Comparison of ENCODE assay signal across 8 cellular contexts in the genomic region with DNA sequence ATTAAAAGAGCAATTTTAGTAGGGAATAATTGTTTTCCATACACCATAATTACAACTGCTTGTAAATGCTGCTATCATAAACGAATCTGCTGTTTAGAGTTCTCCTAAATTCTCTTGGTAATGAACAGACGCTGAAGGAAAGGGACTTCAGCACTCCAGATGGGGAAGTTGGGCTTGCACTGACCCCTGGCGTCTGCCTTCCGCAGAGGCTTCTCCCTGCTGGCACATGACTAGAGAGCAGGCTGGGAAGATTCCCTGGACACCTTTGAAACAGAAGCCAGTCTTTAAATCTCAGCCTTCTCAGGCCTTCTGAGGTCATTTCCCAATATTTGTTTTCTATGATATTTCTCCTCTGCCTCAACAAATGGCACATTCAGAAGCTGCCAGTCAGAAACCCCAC.
DNase-seq lines count a peak whose midpoint lies in the region; ATAC-seq, FAIRE-seq and TF ChIP-seq lines count a peak whose summit lies in the region.

No MANE protein-coding gene starts in this region.

- POLR2A ChIA-PET in RWPE1 (lab: Yijun Ruan, JAX; ENCODE audit: low non-redundant PET) (no interaction called here), endothelial cell of umbilical vein (lab: Charles Lee) (no interaction called here)

- H3K4me3 ChIP-seq in AG10803 (ENCODE audit: low read length) (no peak overlapping the region), endothelial cell of umbilical vein (replicated peaks in 1 of 3; ENCODE audit: insufficient read depth in 1 of 3, low read depth in 1 of 3, low read length in 3 of 3) (no peak overlapping the region)

- FAIRE-seq in H54 (lab: Jason Lieb, UNC) (no peak), endothelial cell of umbilical vein (lab: Jason Lieb, UNC) (peak; percentile 71)

- peak; percentile 85 for TF ChIP-seq CTCF in AG10803 (conservative IDR thresholded peaks at IDR 0.05; ENCODE audit: low read length)
- TF ChIP-seq CTCF in RWPE1 (conservative IDR thresholded peaks at IDR 0.05; ENCODE audit: low read depth) = peak; percentile 54
- peak; percentile 51 to 75 for TF ChIP-seq CTCF in endothelial cell of umbilical vein (IDR thresholded peaks at IDR 0.05; ENCODE audit: extremely low read depth in 1 of 2, insufficient read depth in 1 of 2, low read depth in 1 of 2, low read length in 2 of 2)
- TF ChIP-seq CTCF in mesothelial cell of epicardium (IDR thresholded peaks at IDR 0.05; ENCODE audit: unreplicated experiment) = peak; percentile 63

- no peaks in the 10 kb centered on the region for H3K27me3 ChIP-seq in endothelial cell of umbilical vein (ENCODE audit: control insufficient read depth in 2 of 2, insufficient read depth in 2 of 2, low read length in 2 of 2)

- H3K27ac Mint-ChIP-seq in mesothelial cell of epicardium = no peak overlapping the region

- peaks cover 5% of the 10 kb centered on the region for H3K9me3 Mint-ChIP-seq in mesothelial cell of epicardium

- DNase-seq in AG10803 (ENCODE audit: low read depth) = peak; percentile 67
- DNase-seq in H54 (ENCODE audit: insufficient read length, low spot score) = peak; percentile 15
- DNase-seq in RWPE1 (ENCODE audit: low spot score) = peak; percentile 24
- DNase-seq in endothelial cell of umbilical vein (ENCODE audit: low read depth, low spot score) = peak; percentile 47
- DNase-seq in mesothelial cell of epicardium (ENCODE audit: low spot score in 2 of 2, unreplicated experiment in 2 of 2) = peak; percentile 54 to 78

- H3K36me3 ChIP-seq in endothelial cell of umbilical vein (ENCODE audit: control insufficient read depth in 2 of 2, extremely low read depth in 1 of 2, insufficient read depth in 2 of 2, low read length in 2 of 2) = no peaks in the 10 kb centered on the region

- H3K9ac ChIP-seq in endothelial cell of umbilical vein (replicated peaks; ENCODE audit: extremely low read depth, insufficient read depth, low read length) = no peak overlapping the region

- H3K36me3 Mint-ChIP-seq in mesothelial cell of epicardium = no peaks in the 10 kb centered on the region

- H3K4me1 ChIP-seq in endothelial cell of umbilical vein (ENCODE audit: control insufficient read depth, extremely low read depth, insufficient read depth, low read length) = no peaks in the 10 kb centered on the region

- TF ChIP-seq POLR2A in H54 (IDR thresholded peaks at IDR 0.05; ENCODE audit: low read depth, low read length) (no peak), endothelial cell of umbilical vein (IDR thresholded peaks at IDR 0.05; ENCODE audit: low read depth, low read length) (no peak)

- H3K4me2 ChIP-seq in endothelial cell of umbilical vein (ENCODE audit: insufficient read depth, low read length) = no peak overlapping the region

- H3K9me3 ChIP-seq in endothelial cell of umbilical vein (replicated peaks; ENCODE audit: control insufficient read depth, insufficient read depth, low read length) = no peaks in the 10 kb centered on the region

- CTCF ChIA-PET in RWPE1 (lab: Yijun Ruan, JAX) = no interaction called here
- CTCF ChIA-PET in endothelial cell of umbilical vein (lab: Charles Lee) = no interaction called here

- ATAC-seq in GM21381 (IDR thresholded peaks at IDR 0.05; ENCODE audit: unreplicated experiment) (no peak), HG03097 (IDR thresholded peaks at IDR 0.05; ENCODE audit: low FRiP score, unreplicated experiment) (no peak), GM18870 (IDR thresholded peaks at IDR 0.05; ENCODE audit: unreplicated experiment) (no peak)

- H2AFZ ChIP-seq in endothelial cell of umbilical vein (ENCODE audit: low read depth, low read length) = no peak overlapping the region

- no peaks in the 10 kb centered on the region for H3K79me2 ChIP-seq in endothelial cell of umbilical vein (ENCODE audit: control insufficient read depth, insufficient read depth, low read length)

- intact Hi-C loops in endothelial cell of umbilical vein (cut with micrococcal nuclease) = loop anchor here (1.0 to 5.0 kb wide), 5 partner anchors 23 to 482 kb away; no protein-coding TSS in a partner anchor

- dilution Hi-C loops in endothelial cell of umbilical vein (cut with MboI; ENCODE audit: extremely low pct_ligation_motif_present, low sequenced_read_pairs) = no loop called here

- no peak overlapping the region for H3K4me3 Mint-ChIP-seq in mesothelial cell of epicardium

- H3K27me3 Mint-ChIP-seq in mesothelial cell of epicardium (ENCODE audit: low read depth) = peaks cover 15% of the 10 kb centered on the region

- H3K9me1 ChIP-seq in endothelial cell of umbilical vein (replicated peaks; ENCODE audit: control insufficient read depth, extremely low read depth, insufficient read depth, low read length) = no peaks in the 10 kb centered on the region

- no TSS peak for BruUV-seq in endothelial cell of umbilical vein (replicated peaks; lab: Mats Ljungman, UMichigan)

- H4K20me1 ChIP-seq in endothelial cell of umbilical vein (replicated peaks; ENCODE audit: control insufficient read depth, extremely low read depth, insufficient read depth, low read length) = no peaks in the 10 kb centered on the region

- H3K27ac ChIP-seq in RWPE1 = no peak overlapping the region
- no peak overlapping the region for H3K27ac ChIP-seq in endothelial cell of umbilical vein (ENCODE audit: insufficient read depth, low read depth, low read length)

- H3K4me1 Mint-ChIP-seq in mesothelial cell of epicardium = no peaks in the 10 kb centered on the region

TF ChIP-seq in endothelial cell of umbilical vein, 7 proteins besides CTCF, POLR2A, EP300 and RAD21:
- TF ChIP-seq POLR2AphosphoS5 (IDR thresholded peaks at IDR 0.05; ENCODE audit: insufficient read depth, low read depth, low read length) (no peak), MYC (IDR thresholded peaks at IDR 0.05; ENCODE audit: low read depth, low read length) (no peak), EZH2 (IDR thresholded peaks at IDR 0.05; ENCODE audit: borderline replicate concordance, low read depth, low read length, severe bottlenecking) (no peak), FOS (IDR thresholded peaks at IDR 0.05; ENCODE audit: borderline replicate concordance, insufficient read depth, low read length) (no peak), JUN (IDR thresholded peaks at IDR 0.05; ENCODE audit: borderline replicate concordance, insufficient read depth, insufficient read length, low read depth) (no peak), GATA2 (IDR thresholded peaks at IDR 0.05; ENCODE audit: insufficient read depth, insufficient read length, low read depth, low read length) (no peak)
- TF ChIP-seq, protein P1, sequence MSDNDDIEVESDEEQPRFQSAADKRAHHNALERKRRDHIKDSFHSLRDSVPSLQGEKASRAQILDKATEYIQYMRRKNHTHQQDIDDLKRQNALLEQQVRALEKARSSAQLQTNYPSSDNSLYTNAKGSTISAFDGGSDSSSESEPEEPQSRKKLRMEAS (IDR thresholded peaks at IDR 0.05; ENCODE audit: insufficient read depth, insufficient read length) = no peak

Comparison
In these comparisons a context has a peak if more than half of its experiments do, and no peak if none do; other contexts are left out.
1. DNase-seq: peak in every context shown above with its lines; median percentile 67 in AG10803; 66 in mesothelial cell of epicardium; 47 in endothelial cell of umbilical vein; 24 in RWPE1; 15 in H54.